8 cellular contexts compared by ENCODE assay signal in the genomic region with DNA sequence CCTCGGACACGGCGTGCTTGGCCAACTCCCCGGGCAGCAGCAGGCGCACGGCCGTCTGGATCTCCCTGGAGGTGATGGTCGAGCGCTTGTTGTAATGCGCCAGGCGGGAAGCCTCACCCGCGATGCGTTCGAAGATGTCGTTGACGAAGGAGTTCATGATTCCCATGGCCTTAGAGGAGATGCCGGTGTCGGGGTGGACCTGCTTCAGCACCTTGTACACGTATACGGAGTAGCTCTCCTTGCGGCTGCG.
DNase-seq lines count a peak whose midpoint lies in the region; ATAC-seq, FAIRE-seq and TF ChIP-seq lines count a peak whose summit lies in the region.
"Not testable (repeated sequence)": the region's sequence is repeated elsewhere in the genome, so short reads cannot be mapped to it uniquely, and the experiment has no call there.

No MANE protein-coding gene starts in this region.

- 56% methylated on average over 6 of the region's 23 CpGs for WGBS in A549 (ENCODE audit: missing lambda C conversion rate)
- 20% methylated on average over 2 of the region's 23 CpGs; no CpG with 5 or more reads in 1 of the 2 experiments for WGBS in mesodermal cell (ENCODE audit: insufficient coverage in 2 of 2), 2 experiments

- intact Hi-C loops in left ventricle myocardium inferior (cut with micrococcal nuclease) = not testable (repeated sequence)

- peaks cover 13% of the 10 kb centered on the region for H3F3A ChIP-seq in Loucy (ENCODE audit: low read depth)

- not testable (repeated sequence) for H3K36me3 ChIP-seq in Loucy (ENCODE audit: insufficient read depth, low read length); effector memory CD4-positive, alpha-beta T cell (ENCODE audit: control insufficient read depth, insufficient read depth, low read length); mesodermal cell (ENCODE audit: control insufficient read depth, insufficient read depth, low read length)
- peaks cover 13% of the 10 kb centered on the region for H3K36me3 ChIP-seq in left ventricle myocardium inferior

- H3K4me3 ChIP-seq in A549 = peak overlapping the region; percentile 67
- H3K4me3 ChIP-seq in GM12865 (ENCODE audit: low read depth, low read length) = peak overlapping the region; percentile 87
- H3K4me3 ChIP-seq in Loucy (ENCODE audit: low read length, poor library complexity, severe bottlenecking) = peak overlapping the region; percentile 91
- peak overlapping the region; percentile 79 for H3K4me3 ChIP-seq in effector memory CD4-positive, alpha-beta T cell (ENCODE audit: insufficient read depth, low read depth, low read length, poor library complexity, severe bottlenecking)
- H3K4me3 ChIP-seq in left ventricle myocardium inferior = peak overlapping the region; percentile 74
- peak overlapping the region; percentile 67 for H3K4me3 ChIP-seq in mesodermal cell (ENCODE audit: extremely low read depth, insufficient read depth, low read length, poor library complexity, severe bottlenecking)
- peak overlapping the region; percentile 79 for H3K4me3 ChIP-seq in skeletal muscle cell (ENCODE audit: low read depth, low read length)

- FAIRE-seq in A549 (lab: Jason Lieb, UNC) = not testable (repeated sequence)

- POLR2A ChIA-PET in A549 (lab: Yijun Ruan, JAX) = interaction anchor here (1.0 to 7.9 kb wide), 18 partner anchors 9 to 1120 kb away, joined by 3 to 226 read pairs (median 7); a partner anchor contains a TSS

- peak; percentile 43; the same call in 1 of the 2 replicates for TF ChIP-seq POLR2A in A549 (IDR thresholded peaks at IDR 0.05; ENCODE audit: low read length)

- peak overlapping the region; percentile 83 to 98 for H3K27ac ChIP-seq in A549
- peak overlapping the region; percentile 90 for H3K27ac ChIP-seq in effector memory CD4-positive, alpha-beta T cell (ENCODE audit: insufficient read depth, low read length, poor library complexity, severe bottlenecking)
- H3K27ac ChIP-seq in left ventricle myocardium inferior (replicated peaks) = peak overlapping the region; percentile 92
- H3K27ac ChIP-seq in mesodermal cell (ENCODE audit: low read depth, low read length, severe bottlenecking) = peak overlapping the region; percentile 97

- peaks cover 43% of the 10 kb centered on the region for H3K79me2 ChIP-seq in Loucy (ENCODE audit: insufficient read depth, low read length)

- not testable (repeated sequence) for TF ChIP-seq EP300 in A549 (IDR thresholded peaks at IDR 0.05)

- H4K20me1 ChIP-seq in Loucy (ENCODE audit: insufficient read depth, low read length, poor library complexity, severe bottlenecking) = not testable (repeated sequence)

- not testable (repeated sequence) for H3K9me2 ChIP-seq in Loucy (replicated peaks; ENCODE audit: low read depth, low read length)

- H3K9me3 ChIP-seq in A549; Loucy (ENCODE audit: insufficient read depth, low read depth, low read length); effector memory CD4-positive, alpha-beta T cell (ENCODE audit: control insufficient read depth, low read length); left ventricle myocardium inferior (replicated peaks); mesodermal cell (ENCODE audit: control insufficient read depth, low read length): not testable (repeated sequence)

- peaks cover 31% of the 10 kb centered on the region; the same call in 2 of the 3 replicates for H3K4me1 ChIP-seq in A549
- peaks cover 49% of the 10 kb centered on the region for H3K4me1 ChIP-seq in Loucy (ENCODE audit: insufficient read depth, low read length, poor library complexity, severe bottlenecking)
- H3K4me1 ChIP-seq in effector memory CD4-positive, alpha-beta T cell (ENCODE audit: control insufficient read depth, insufficient read depth, low read length, poor library complexity, severe bottlenecking); mesodermal cell (ENCODE audit: control insufficient read depth, insufficient read depth, low read length, poor library complexity, severe bottlenecking): not testable (repeated sequence)
- H3K4me1 ChIP-seq in left ventricle myocardium inferior = peaks cover 38% of the 10 kb centered on the region

- H3K27me3 ChIP-seq in Loucy (ENCODE audit: insufficient read depth, low read length, poor library complexity, severe bottlenecking); effector memory CD4-positive, alpha-beta T cell (replicated peaks; ENCODE audit: control insufficient read depth, insufficient read depth, low read length, poor library complexity, severe bottlenecking); left ventricle myocardium inferior (ENCODE audit: low read depth): not testable (repeated sequence)

- TF ChIP-seq RAD21 in A549 (conservative IDR thresholded peaks at IDR 0.05 in 1 of 2, IDR thresholded peaks at IDR 0.05 in 1 of 2) = not testable (repeated sequence)

- not testable (repeated sequence) for ATAC-seq in A549

- H3K4me2 ChIP-seq in A549 (peak overlapping the region; percentile 90), Loucy (ENCODE audit: low read depth, low read length, poor library complexity, severe bottlenecking) (peak overlapping the region; percentile 74)

- H3K9ac ChIP-seq in Loucy (ENCODE audit: low read depth, low read length, poor library complexity, severe bottlenecking) = peak overlapping the region; percentile 99

- not testable (repeated sequence) for DNase-seq in A549 (ENCODE audit: low read depth in 1 of 2, low spot score in 1 of 2); GM12865 (ENCODE audit: low read depth); effector memory CD4-positive, alpha-beta T cell; left ventricle myocardium inferior; skeletal muscle cell (ENCODE audit: low read depth)
- DNase-seq in activated CD8-positive, alpha-beta memory T cell treated with anti-CD3 and anti-CD28 coated beads for 24 hours = peak; percentile 94

- not testable (repeated sequence) for TF ChIP-seq CTCF in A549 (IDR thresholded peaks at IDR 0.05); GM12865 (IDR thresholded peaks at IDR 0.05; ENCODE audit: insufficient read depth, low read depth, low read length, missing control alignments); Loucy (conservative IDR thresholded peaks at IDR 0.05; ENCODE audit: low read length); left ventricle myocardium inferior (IDR thresholded peaks at IDR 0.05; ENCODE audit: borderline replicate concordance)

- not testable (repeated sequence) for H2AFZ ChIP-seq in Loucy (ENCODE audit: low read length)

- CTCF ChIA-PET in A549 (lab: Yijun Ruan, JAX) = interaction anchor here (1.0 to 1.6 kb wide), 2 partner anchors 11 to 14 kb away, joined by 4 read pairs; a partner anchor contains a TSS

TF ChIP-seq in A549, 52 proteins besides CTCF, POLR2A, EP300 and RAD21:
- TF ChIP-seq KDM1A (IDR thresholded peaks at IDR 0.05; ENCODE audit: low read depth) (0 out of 2 replicates have a peak, but pooled peaks have one; percentile 14), PHF8 (IDR thresholded peaks at IDR 0.05; ENCODE audit: borderline replicate concordance, low read depth) (peak; percentile 64; the same call in 1 of the 2 replicates)
